In the genomic region with DNA sequence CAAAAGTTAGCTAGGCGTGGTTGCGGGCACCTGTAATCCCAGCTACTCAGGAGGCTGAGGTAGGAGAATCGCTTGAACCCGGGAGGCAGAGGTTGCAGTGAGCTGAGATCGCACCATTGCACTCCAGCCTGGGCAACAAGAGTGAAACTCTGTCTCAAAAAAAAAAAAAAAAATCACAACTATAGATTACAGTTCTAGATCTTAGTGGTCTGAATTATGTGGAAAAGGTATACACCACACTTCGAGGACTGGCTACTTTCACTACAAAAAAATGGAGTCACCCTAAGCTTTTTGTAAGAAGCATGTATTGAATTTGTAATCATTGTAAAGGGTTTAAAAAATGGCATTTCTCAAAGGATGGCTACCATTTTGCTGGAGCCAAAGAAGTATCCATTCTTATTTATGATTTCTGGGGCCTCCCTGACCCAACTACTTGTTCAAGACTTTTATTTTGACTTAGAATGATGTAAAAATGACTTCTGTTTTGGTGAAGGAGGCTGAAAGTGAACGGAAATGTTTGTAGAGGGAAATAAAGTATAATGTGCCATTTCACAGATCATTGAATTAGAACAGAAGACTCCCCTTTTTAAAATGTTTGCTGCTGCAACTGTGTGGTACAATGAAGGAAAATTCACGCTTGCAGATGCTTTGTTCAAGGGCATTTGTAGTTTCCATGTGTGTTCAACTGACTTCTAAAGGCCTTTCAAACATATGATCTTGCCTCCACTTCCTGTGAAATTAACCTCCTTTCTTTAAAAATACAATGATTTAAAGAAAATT, we compare ENCODE assay signal across 1 cellular context.
TF ChIP-seq lines count a peak whose summit lies in the region.

No MANE protein-coding gene starts in this region.

TF ChIP-seq in WTC11, 78 proteins besides CTCF, POLR2A, EP300 and RAD21 (continued from another document):
- TF ChIP-seq, protein P1, sequence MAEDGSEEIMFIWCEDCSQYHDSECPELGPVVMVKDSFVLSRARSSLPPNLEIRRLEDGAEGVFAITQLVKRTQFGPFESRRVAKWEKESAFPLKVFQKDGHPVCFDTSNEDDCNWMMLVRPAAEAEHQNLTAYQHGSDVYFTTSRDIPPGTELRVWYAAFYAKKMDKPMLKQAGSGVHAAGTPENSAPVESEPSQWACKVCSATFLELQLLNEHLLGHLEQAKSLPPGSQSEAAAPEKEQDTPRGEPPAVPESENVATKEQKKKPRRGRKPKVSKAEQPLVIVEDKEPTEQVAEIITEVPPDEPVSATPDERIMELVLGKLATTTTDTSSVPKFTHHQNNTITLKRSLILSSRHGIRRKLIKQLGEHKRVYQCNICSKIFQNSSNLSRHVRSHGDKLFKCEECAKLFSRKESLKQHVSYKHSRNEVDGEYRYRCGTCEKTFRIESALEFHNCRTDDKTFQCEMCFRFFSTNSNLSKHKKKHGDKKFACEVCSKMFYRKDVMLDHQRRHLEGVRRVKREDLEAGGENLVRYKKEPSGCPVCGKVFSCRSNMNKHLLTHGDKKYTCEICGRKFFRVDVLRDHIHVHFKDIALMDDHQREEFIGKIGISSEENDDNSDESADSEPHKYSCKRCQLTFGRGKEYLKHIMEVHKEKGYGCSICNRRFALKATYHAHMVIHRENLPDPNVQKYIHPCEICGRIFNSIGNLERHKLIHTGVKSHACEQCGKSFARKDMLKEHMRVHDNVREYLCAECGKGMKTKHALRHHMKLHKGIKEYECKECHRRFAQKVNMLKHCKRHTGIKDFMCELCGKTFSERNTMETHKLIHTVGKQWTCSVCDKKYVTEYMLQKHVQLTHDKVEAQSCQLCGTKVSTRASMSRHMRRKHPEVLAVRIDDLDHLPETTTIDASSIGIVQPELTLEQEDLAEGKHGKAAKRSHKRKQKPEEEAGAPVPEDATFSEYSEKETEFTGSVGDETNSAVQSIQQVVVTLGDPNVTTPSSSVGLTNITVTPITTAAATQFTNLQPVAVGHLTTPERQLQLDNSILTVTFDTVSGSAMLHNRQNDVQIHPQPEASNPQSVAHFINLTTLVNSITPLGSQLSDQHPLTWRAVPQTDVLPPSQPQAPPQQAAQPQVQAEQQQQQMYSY (CRISPR knock-in tag; IDR thresholded peaks at IDR 0.05) = no peak
- TF ChIP-seq ZBTB21 (CRISPR knock-in tag; IDR thresholded peaks at IDR 0.05; ENCODE audit: borderline replicate concordance) (no peak), NR1H2 (CRISPR knock-in tag; IDR thresholded peaks at IDR 0.05) (no peak), CBFB (CRISPR knock-in tag; IDR thresholded peaks at IDR 0.05; ENCODE audit: low read depth) (no peak), TEAD4 (CRISPR knock-in tag; IDR thresholded peaks at IDR 0.05) (no peak), CREB1 (CRISPR knock-in tag; IDR thresholded peaks at IDR 0.05) (no peak), ZNF138 (CRISPR knock-in tag; conservative IDR thresholded peaks at IDR 0.05) (no peak), GABPB1 (CRISPR knock-in tag; IDR thresholded peaks at IDR 0.05) (no peak), TCF7 (CRISPR knock-in tag; IDR thresholded peaks at IDR 0.05; ENCODE audit: low read depth) (no peak)
- TF ChIP-seq, protein P2, sequence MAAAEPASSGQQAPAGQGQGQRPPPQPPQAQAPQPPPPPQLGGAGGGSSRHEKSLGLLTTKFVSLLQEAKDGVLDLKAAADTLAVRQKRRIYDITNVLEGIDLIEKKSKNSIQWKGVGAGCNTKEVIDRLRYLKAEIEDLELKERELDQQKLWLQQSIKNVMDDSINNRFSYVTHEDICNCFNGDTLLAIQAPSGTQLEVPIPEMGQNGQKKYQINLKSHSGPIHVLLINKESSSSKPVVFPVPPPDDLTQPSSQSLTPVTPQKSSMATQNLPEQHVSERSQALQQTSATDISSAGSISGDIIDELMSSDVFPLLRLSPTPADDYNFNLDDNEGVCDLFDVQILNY (CRISPR knock-in tag; IDR thresholded peaks at IDR 0.05) = no peak
- TF ChIP-seq, protein P3, sequence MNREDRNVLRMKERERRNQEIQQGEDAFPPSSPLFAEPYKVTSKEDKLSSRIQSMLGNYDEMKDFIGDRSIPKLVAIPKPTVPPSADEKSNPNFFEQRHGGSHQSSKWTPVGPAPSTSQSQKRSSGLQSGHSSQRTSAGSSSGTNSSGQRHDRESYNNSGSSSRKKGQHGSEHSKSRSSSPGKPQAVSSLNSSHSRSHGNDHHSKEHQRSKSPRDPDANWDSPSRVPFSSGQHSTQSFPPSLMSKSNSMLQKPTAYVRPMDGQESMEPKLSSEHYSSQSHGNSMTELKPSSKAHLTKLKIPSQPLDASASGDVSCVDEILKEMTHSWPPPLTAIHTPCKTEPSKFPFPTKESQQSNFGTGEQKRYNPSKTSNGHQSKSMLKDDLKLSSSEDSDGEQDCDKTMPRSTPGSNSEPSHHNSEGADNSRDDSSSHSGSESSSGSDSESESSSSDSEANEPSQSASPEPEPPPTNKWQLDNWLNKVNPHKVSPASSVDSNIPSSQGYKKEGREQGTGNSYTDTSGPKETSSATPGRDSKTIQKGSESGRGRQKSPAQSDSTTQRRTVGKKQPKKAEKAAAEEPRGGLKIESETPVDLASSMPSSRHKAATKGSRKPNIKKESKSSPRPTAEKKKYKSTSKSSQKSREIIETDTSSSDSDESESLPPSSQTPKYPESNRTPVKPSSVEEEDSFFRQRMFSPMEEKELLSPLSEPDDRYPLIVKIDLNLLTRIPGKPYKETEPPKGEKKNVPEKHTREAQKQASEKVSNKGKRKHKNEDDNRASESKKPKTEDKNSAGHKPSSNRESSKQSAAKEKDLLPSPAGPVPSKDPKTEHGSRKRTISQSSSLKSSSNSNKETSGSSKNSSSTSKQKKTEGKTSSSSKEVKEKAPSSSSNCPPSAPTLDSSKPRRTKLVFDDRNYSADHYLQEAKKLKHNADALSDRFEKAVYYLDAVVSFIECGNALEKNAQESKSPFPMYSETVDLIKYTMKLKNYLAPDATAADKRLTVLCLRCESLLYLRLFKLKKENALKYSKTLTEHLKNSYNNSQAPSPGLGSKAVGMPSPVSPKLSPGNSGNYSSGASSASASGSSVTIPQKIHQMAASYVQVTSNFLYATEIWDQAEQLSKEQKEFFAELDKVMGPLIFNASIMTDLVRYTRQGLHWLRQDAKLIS (CRISPR knock-in tag; IDR thresholded peaks at IDR 0.05; ENCODE audit: borderline replicate concordance) = no peak
- TF ChIP-seq, protein P4, sequence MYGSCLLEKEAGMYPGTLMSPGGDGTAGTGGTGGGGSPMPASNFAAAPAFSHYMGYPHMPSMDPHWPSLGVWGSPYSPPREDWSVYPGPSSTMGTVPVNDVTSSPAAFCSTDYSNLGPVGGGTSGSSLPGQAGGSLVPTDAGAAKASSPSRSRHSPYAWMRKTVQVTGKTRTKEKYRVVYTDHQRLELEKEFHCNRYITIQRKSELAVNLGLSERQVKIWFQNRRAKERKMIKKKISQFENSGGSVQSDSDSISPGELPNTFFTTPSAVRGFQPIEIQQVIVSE (CRISPR knock-in tag; IDR thresholded peaks at IDR 0.05; ENCODE audit: borderline replicate concordance) = no peak
- TF ChIP-seq, protein P5, sequence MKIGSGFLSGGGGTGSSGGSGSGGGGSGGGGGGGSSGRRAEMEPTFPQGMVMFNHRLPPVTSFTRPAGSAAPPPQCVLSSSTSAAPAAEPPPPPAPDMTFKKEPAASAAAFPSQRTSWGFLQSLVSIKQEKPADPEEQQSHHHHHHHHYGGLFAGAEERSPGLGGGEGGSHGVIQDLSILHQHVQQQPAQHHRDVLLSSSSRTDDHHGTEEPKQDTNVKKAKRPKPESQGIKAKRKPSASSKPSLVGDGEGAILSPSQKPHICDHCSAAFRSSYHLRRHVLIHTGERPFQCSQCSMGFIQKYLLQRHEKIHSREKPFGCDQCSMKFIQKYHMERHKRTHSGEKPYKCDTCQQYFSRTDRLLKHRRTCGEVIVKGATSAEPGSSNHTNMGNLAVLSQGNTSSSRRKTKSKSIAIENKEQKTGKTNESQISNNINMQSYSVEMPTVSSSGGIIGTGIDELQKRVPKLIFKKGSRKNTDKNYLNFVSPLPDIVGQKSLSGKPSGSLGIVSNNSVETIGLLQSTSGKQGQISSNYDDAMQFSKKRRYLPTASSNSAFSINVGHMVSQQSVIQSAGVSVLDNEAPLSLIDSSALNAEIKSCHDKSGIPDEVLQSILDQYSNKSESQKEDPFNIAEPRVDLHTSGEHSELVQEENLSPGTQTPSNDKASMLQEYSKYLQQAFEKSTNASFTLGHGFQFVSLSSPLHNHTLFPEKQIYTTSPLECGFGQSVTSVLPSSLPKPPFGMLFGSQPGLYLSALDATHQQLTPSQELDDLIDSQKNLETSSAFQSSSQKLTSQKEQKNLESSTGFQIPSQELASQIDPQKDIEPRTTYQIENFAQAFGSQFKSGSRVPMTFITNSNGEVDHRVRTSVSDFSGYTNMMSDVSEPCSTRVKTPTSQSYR (CRISPR knock-in tag; IDR thresholded peaks at IDR 0.05) = no peak
- TF ChIP-seq, protein P6, sequence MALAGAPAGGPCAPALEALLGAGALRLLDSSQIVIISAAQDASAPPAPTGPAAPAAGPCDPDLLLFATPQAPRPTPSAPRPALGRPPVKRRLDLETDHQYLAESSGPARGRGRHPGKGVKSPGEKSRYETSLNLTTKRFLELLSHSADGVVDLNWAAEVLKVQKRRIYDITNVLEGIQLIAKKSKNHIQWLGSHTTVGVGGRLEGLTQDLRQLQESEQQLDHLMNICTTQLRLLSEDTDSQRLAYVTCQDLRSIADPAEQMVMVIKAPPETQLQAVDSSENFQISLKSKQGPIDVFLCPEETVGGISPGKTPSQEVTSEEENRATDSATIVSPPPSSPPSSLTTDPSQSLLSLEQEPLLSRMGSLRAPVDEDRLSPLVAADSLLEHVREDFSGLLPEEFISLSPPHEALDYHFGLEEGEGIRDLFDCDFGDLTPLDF (CRISPR knock-in tag; IDR thresholded peaks at IDR 0.05) = no peak
TF ChIP-seq in WTC11: peak in this region for 0.
